20 cellular contexts compared by ENCODE assay signal in the genomic region with DNA sequence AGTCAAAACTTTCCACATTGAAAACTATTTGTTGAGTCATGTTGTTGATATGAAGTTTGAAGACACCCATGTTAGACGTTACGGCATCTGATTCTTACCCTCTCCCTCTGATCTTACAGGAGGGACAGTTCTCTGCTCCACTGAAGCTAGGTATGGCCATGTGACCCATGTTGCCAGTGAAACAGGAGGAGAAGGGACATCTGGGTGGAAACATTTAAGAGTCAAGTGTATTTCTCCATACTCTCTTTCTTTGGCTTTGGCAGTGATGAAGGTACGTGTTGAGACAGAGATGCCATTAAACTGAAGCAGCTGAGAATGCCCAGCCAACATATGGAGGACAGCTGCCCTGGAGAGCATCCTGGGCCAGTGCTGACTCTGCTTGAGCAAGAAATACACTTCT.
A peak's percentile ranks its signal among the peaks of the same experiment; 100 is the strongest.
DNase-seq lines count a peak whose midpoint lies in the region; ATAC-seq and TF ChIP-seq lines count a peak whose summit lies in the region.
"Had no signal": no experiment of that assay in that cellular context is flagged by ENCODE, and none has a peak within 500 bp of the region (broad histone marks: within the 10 kb centered on the region; RNA-seq: fewer than 3 reads in every experiment).

No MANE protein-coding gene starts in this region.

- POLR2A ChIA-PET in AG04449 (lab: Yijun Ruan, JAX), result no interaction called here

- no peak overlapping the region for H3K4ac ChIP-seq in neuronal stem cell (ENCODE audit: low read length)

- H3K4me1 ChIP-seq in adipocyte (ENCODE audit: control insufficient read depth, insufficient read depth, low read length), result peaks cover 42% of the 10 kb centered on the region
- H3K4me1 ChIP-seq in neuronal stem cell (ENCODE audit: control insufficient read depth in 2 of 2, insufficient read depth in 1 of 2, low read depth in 1 of 2, low read length in 2 of 2), result no peaks in the 10 kb centered on the region
- H3K4me1 ChIP-seq: lower lobe of right lung, transverse colon had no signal

- CTCF ChIA-PET in AG04449 (lab: Yijun Ruan, JAX), result interaction anchor here (1.0 to 1.2 kb wide), 2 partner anchors 17 to 147 kb away, joined by 4 read pairs; no protein-coding TSS in a partner anchor

- no peak overlapping the region for H2BK120ac ChIP-seq in neuronal stem cell (ENCODE audit: low read depth, low read length)

- DNase-seq in AG04449 (ENCODE audit: low read depth, low spot score) (peak; percentile 50), GM04504 (ENCODE audit: low read depth) (peak; percentile 90), adipocyte (ENCODE audit: low read depth) (peak; percentile 83), iris pigment epithelial cell (ENCODE audit: low read depth) (peak; percentile 77), NCI-H524 treated with DMSO at 0.1 percent for 48 hours (lab: John Stamatoyannopoulos, UW) (no peak), neuronal stem cell (ENCODE audit: low spot score) (no peak)
- no peak for DNase-seq in stimulated activated CD4-positive, alpha-beta T cell treated with anti-CD3 and anti-CD28 coated beads, Interleukin-4, amount 100 ng/mL, for 1 hour
- DNase-seq: activated CD4-positive, alpha-beta T cell treated with anti-CD3 and anti-CD28 coated beads for 36 hours; CD4-positive, alpha-beta T cell; DMS53; head of caudate nucleus; lower lobe of right lung; NCI-H2029; ovary; stimulated activated CD4-positive, alpha-beta T cell treated with anti-CD3 and anti-CD28 coated beads, Interleukin-1b, Interleukin-23, amount 100 ng/mL, for 48 hours; stimulated activated naive CD4-positive, alpha-beta T cell treated with Interleukin-2 at 50 U/mL for 16 hours; transverse colon had no signal

- H3K36me3 ChIP-seq in adipocyte (ENCODE audit: control insufficient read depth, insufficient read depth, low read length, severe bottlenecking) (no peaks in the 10 kb centered on the region), neuronal stem cell (replicated peaks in 1 of 2; ENCODE audit: control insufficient read depth in 2 of 2, insufficient read depth in 2 of 2, low read length in 2 of 2) (no peaks in the 10 kb centered on the region)
- H3K36me3 ChIP-seq: lower lobe of right lung, ovary, transverse colon had no signal

- H2AK5ac ChIP-seq in neuronal stem cell (ENCODE audit: low read depth, low read length), result no peak overlapping the region

- no peak overlapping the region for H2BK15ac ChIP-seq in neuronal stem cell (ENCODE audit: low read length)

- WGBS in neuronal stem cell (ENCODE audit: extremely low coverage in 2 of 2, insufficient read length in 2 of 2, insufficient replicate concordance in 1 of 2), 2 donors, result no CpG with 5 or more reads among the region's 3 CpGs

- H4K8ac ChIP-seq in neuronal stem cell (ENCODE audit: low read depth, low read length), result no peak overlapping the region

- TF ChIP-seq CTCF in AG04449 (IDR thresholded peaks at IDR 0.05; ENCODE audit: insufficient read depth, low read length, missing control alignments), result no peak

- H2AFZ ChIP-seq in neuronal stem cell (ENCODE audit: low read length), result no peak overlapping the region

- no peak overlapping the region for H3K18ac ChIP-seq in neuronal stem cell (ENCODE audit: low read length)

- no peak for ATAC-seq in HG03039 (IDR thresholded peaks at IDR 0.05; ENCODE audit: unreplicated experiment)
- ATAC-seq: activated CD4-positive, alpha-beta T cell treated with anti-CD3 and anti-CD28 coated beads for 36 hours; activated T-helper 17 cell treated with anti-CD3 and anti-CD28 coated beads, Interleukin-2, amount 50 U/mL, for 72 hours; lower lobe of right lung had no signal

- H2BK12ac ChIP-seq in neuronal stem cell (ENCODE audit: low read length), result no peak overlapping the region

- H3K79me1 ChIP-seq in neuronal stem cell (ENCODE audit: low read depth, low read length), result no peaks in the 10 kb centered on the region

- H3K27ac ChIP-seq in neuronal stem cell (replicated peaks; ENCODE audit: low read length), result no peak overlapping the region
- H3K27ac ChIP-seq: KMS-11, lower lobe of right lung, ovary, transverse colon had no signal

- no peak overlapping the region for H3K4me3 ChIP-seq in AG04449 (ENCODE audit: low read depth, low read length)
- H3K4me3 ChIP-seq in adipocyte (ENCODE audit: low read length), result peak overlapping the region; percentile 20
- peak overlapping the region in 1 of 2 donors; percentile 60 for H3K4me3 ChIP-seq in neuronal stem cell (ENCODE audit: low read length in 2 of 2)
- H3K4me3 ChIP-seq: lower lobe of right lung, ovary, transverse colon had no signal

- no peak overlapping the region for H3K23ac ChIP-seq in neuronal stem cell (ENCODE audit: low read depth, low read length, poor library complexity)

- H3K4me2 ChIP-seq in neuronal stem cell (ENCODE audit: insufficient read depth, low read length, poor library complexity, severe bottlenecking), result no peak overlapping the region
- H3K4me2 ChIP-seq: KMS-11 had no signal

- H3K9me3 ChIP-seq in adipocyte (ENCODE audit: control insufficient read depth, low read length) (no peaks in the 10 kb centered on the region), neuronal stem cell (replicated peaks in 1 of 2; ENCODE audit: control insufficient read depth in 2 of 2, insufficient read depth in 1 of 2, low read depth in 1 of 2, low read length in 2 of 2) (no peaks in the 10 kb centered on the region)
- H3K9me3 ChIP-seq: lower lobe of right lung, ovary, transverse colon had no signal

- no peak overlapping the region for H4K91ac ChIP-seq in neuronal stem cell (ENCODE audit: low read depth, low read length, poor library complexity)

- H3K14ac ChIP-seq in neuronal stem cell (ENCODE audit: low read length), result no peak overlapping the region

- no peaks in the 10 kb centered on the region for H3K27me3 ChIP-seq in adipocyte (replicated peaks; ENCODE audit: control insufficient read depth, insufficient read depth, low read length)
- H3K27me3 ChIP-seq in neuronal stem cell (ENCODE audit: control insufficient read depth in 3 of 3, insufficient read depth in 3 of 3, low read depth in 1 of 3, low read length in 3 of 3), result no peaks in the 10 kb centered on the region
- H3K27me3 ChIP-seq: ovary, transverse colon had no signal

- no peak overlapping the region for H2BK5ac ChIP-seq in neuronal stem cell (ENCODE audit: low read length)

- H3K9ac ChIP-seq in adipocyte (ENCODE audit: low read length), result no peak overlapping the region
- no peak overlapping the region for H3K9ac ChIP-seq in neuronal stem cell (ENCODE audit: low read depth, low read length, poor library complexity)
- H3K9ac ChIP-seq: KMS-11 had no signal

Comparison
In these comparisons a context has a peak if more than half of its experiments do, and no peak if none do; other contexts are left out.
1. DNase-seq: peak in AG04449 (single experiment), GM04504 (single experiment), adipocyte (single experiment) and iris pigment epithelial cell (single experiment); none in stimulated activated CD4-positive, alpha-beta T cell treated with anti-CD3 and anti-CD28 coated beads, Interleukin-4, amount 100 ng/mL, for 1 hour (single experiment), NCI-H524 treated with DMSO at 0.1 percent for 48 hours (single experiment) and neuronal stem cell (single experiment).